10 cellular contexts compared by ENCODE assay signal in genomic region chr15:67127925-67128324, GRCh38.
DNase-seq lines count a peak whose midpoint lies in the region; ATAC-seq, FAIRE-seq and TF ChIP-seq lines count a peak whose summit lies in the region.
"Had no signal": no experiment of that assay in that cellular context is flagged by ENCODE, and none has a peak within 500 bp of the region (broad histone marks: within the 10 kb centered on the region; RNA-seq: fewer than 3 reads in every experiment).

No MANE protein-coding gene starts in this region.

- no peaks in the 10 kb centered on the region for H3K36me3 ChIP-seq in cardiac muscle cell
- H3K36me3 ChIP-seq: upper lobe of left lung had no signal

- no peak overlapping the region for H4K91ac ChIP-seq in H9 (ENCODE audit: insufficient read length, low read depth, low read length)

- intact Hi-C loops in Right ventricle myocardium inferior (cut with DNase I) = no loop called here
- intact Hi-C loops in activated T-helper 2 cell treated with anti-CD3 and anti-CD28 coated beads, Interferon-gamma antibody, Interleukin-2, Interleukin-4, amounts not matched to agents 10 μg/mL and 5 μg/mL and 100 μg/mL, durations not matched to agents 14 hours and 24 hours and 36 hours (cut with micrococcal nuclease) = loop anchor here (2.0 kb wide), 1 partner anchor 27 kb away; no protein-coding TSS in a partner anchor

- H2AK5ac ChIP-seq in H9 (ENCODE audit: insufficient read length, low read length) = no peak overlapping the region

- H3K56ac ChIP-seq in H9 (ENCODE audit: insufficient read length, low read depth, low read length) = no peak overlapping the region

- H2BK5ac ChIP-seq in H9 (ENCODE audit: insufficient read length, low read length) = no peak overlapping the region

- H3K4me3 ChIP-seq in cardiac muscle cell = no peak overlapping the region
- H3K4me3 ChIP-seq: upper lobe of left lung had no signal

- FAIRE-seq in urothelium cell line (lab: Jason Lieb, UNC) = peak; percentile 93

- no peaks in the 10 kb centered on the region for H3K23me2 ChIP-seq in H9 (ENCODE audit: insufficient read length, low read depth, low read length, poor library complexity, severe bottlenecking)

- no peak overlapping the region for H3K4ac ChIP-seq in H9 (ENCODE audit: low read depth, low read length)

- H2BK120ac ChIP-seq in H9 (ENCODE audit: low read depth, low read length, poor library complexity, severe bottlenecking) = no peak overlapping the region

- H3K14ac ChIP-seq in H9 (ENCODE audit: insufficient read depth, low read length) = no peak overlapping the region

- H3K79me2 ChIP-seq in H9 (ENCODE audit: insufficient read depth, low read length) = no peaks in the 10 kb centered on the region; the same call in 1 of the 2 replicates

- H3K4me1 Mint-ChIP-seq in activated T-helper 2 cell treated with anti-CD3 and anti-CD28 coated beads, Interferon-gamma antibody, Interleukin-2, Interleukin-4, amounts not matched to agents 10 μg/mL and 5 μg/mL and 100 μg/mL, durations not matched to agents 14 hours and 24 hours and 36 hours (ENCODE audit: low read depth) = peaks cover 67% of the 10 kb centered on the region
- peaks cover 31 to 35% of the 10 kb centered on the region in 2 experiments for H3K4me1 Mint-ChIP-seq in H9

- no peak overlapping the region for H3K9ac ChIP-seq in H9 (ENCODE audit: extremely low read depth, insufficient read length, low read length)

- no peak for ATAC-seq in Right ventricle myocardium inferior

- H2BK20ac ChIP-seq in H9 (ENCODE audit: low read depth, low read length, poor library complexity, severe bottlenecking) = no peak overlapping the region

- peaks cover 18% of the 10 kb centered on the region for H3K36me3 Mint-ChIP-seq in activated T-helper 2 cell treated with anti-CD3 and anti-CD28 coated beads, Interferon-gamma antibody, Interleukin-2, Interleukin-4, amounts not matched to agents 10 μg/mL and 5 μg/mL and 100 μg/mL, durations not matched to agents 14 hours and 24 hours and 36 hours (ENCODE audit: low read depth)
- peaks cover 0 to 5% (median 0%) of the 10 kb centered on the region in 3 experiments; a peak in 1 of 7 replicates for H3K36me3 Mint-ChIP-seq in H9 (ENCODE audit: insufficient read depth in 1 of 3, low read depth in 3 of 3)

- TF ChIP-seq CTCF in cardiac muscle cell (IDR thresholded peaks at IDR 0.05; ENCODE audit: low read depth, low read length) = no peak
- TF ChIP-seq CTCF in H9 (conservative IDR thresholded peaks at IDR 0.05) = no peak

- H3K4me2 ChIP-seq in H9 (ENCODE audit: insufficient read depth, insufficient read length, low read length) = no peak overlapping the region

- no peak overlapping the region for H2AFZ ChIP-seq in H9 (ENCODE audit: low read length)

- H3K27ac Mint-ChIP-seq in activated T-helper 2 cell treated with anti-CD3 and anti-CD28 coated beads, Interferon-gamma antibody, Interleukin-2, Interleukin-4, amounts not matched to agents 10 μg/mL and 5 μg/mL and 100 μg/mL, durations not matched to agents 14 hours and 24 hours and 36 hours = peak overlapping the region; percentile 45
- H3K27ac Mint-ChIP-seq in H9 = 0 out of 7 replicates have a peak overlapping the region, but pooled peaks of 1 of the 3 experiments have one; percentile 3

- no peak overlapping the region for H2BK15ac ChIP-seq in H9 (ENCODE audit: low read depth, low read length)

- WGBS in H9 (ENCODE audit: extremely low coverage, insufficient read length, low lambda C conversion rate) = no CpG with 5 or more reads among the region's 4 CpGs

- H3K27me3 ChIP-seq in cardiac muscle cell (no peaks in the 10 kb centered on the region), H9 (ENCODE audit: insufficient read depth, low read length) (no peaks in the 10 kb centered on the region)
- H3K27me3 ChIP-seq: upper lobe of left lung had no signal

- H4K20me1 ChIP-seq in H9 (ENCODE audit: control insufficient read depth, insufficient read depth, insufficient read length) = no peaks in the 10 kb centered on the region

- H3K9me3 Mint-ChIP-seq in activated T-helper 2 cell treated with anti-CD3 and anti-CD28 coated beads, Interferon-gamma antibody, Interleukin-2, Interleukin-4, amounts not matched to agents 10 μg/mL and 5 μg/mL and 100 μg/mL, durations not matched to agents 14 hours and 24 hours and 36 hours = no peaks in the 10 kb centered on the region
- H3K9me3 Mint-ChIP-seq in H9 = no peaks in the 10 kb centered on the region

- H3K23ac ChIP-seq in H9 (ENCODE audit: insufficient read length, low read depth, low read length) = no peak overlapping the region

- peak overlapping the region; percentile 18 for H3K27ac ChIP-seq in cardiac muscle cell
- H3K27ac ChIP-seq in H9 (ENCODE audit: insufficient read length, low read depth, low read length) = no peak overlapping the region
- H3K27ac ChIP-seq: HL-60 had no signal

- no peaks in the 10 kb centered on the region for H3K27me3 Mint-ChIP-seq in activated T-helper 2 cell treated with anti-CD3 and anti-CD28 coated beads, Interferon-gamma antibody, Interleukin-2, Interleukin-4, amounts not matched to agents 10 μg/mL and 5 μg/mL and 100 μg/mL, durations not matched to agents 14 hours and 24 hours and 36 hours (ENCODE audit: low read depth)
- H3K27me3 Mint-ChIP-seq in H9 (ENCODE audit: low read depth) = no peaks in the 10 kb centered on the region

- DNase-seq in cardiac muscle cell (ENCODE audit: low read depth in 1 of 2, low spot score in 1 of 2) (peak in 1 of 2 donors; percentile 95), Right ventricle myocardium inferior (ENCODE audit: missing footprints) (no peak), iris pigment epithelial cell (ENCODE audit: low read depth) (peak; percentile 98), urothelium cell line (ENCODE audit: low spot score) (peak; percentile 91), anterior cingulate cortex (lab: John Stamatoyannopoulos, UW) (no peak), H9 (no peak)
- DNase-seq in activated T-helper 2 cell treated with anti-CD3 and anti-CD28 coated beads, Interferon-gamma antibody, Interleukin-2, Interleukin-4, amounts not matched to agents 10 μg/mL and 5 μg/mL and 100 μg/mL, durations not matched to agents 14 hours and 24 hours and 36 hours (ENCODE audit: low spot score) = no peak
- DNase-seq in activated CD8-positive, alpha-beta memory T cell treated with anti-CD3 and anti-CD28 coated beads, Interleukin-2, amount 50 U/mL, for 48 hours = no peak

- H3K9me3 ChIP-seq in cardiac muscle cell (ENCODE audit: low read depth) = no peaks in the 10 kb centered on the region
- no peaks in the 10 kb centered on the region for H3K9me3 ChIP-seq in H9 (ENCODE audit: control insufficient read depth, low read depth, low read length)
- H3K9me3 ChIP-seq: upper lobe of left lung had no signal

- H4K5ac ChIP-seq in H9 (ENCODE audit: insufficient read length, low read depth, low read length) = no peak overlapping the region

- no peak overlapping the region for H3K18ac ChIP-seq in H9 (ENCODE audit: insufficient read length, low read depth, low read length)

- H4K8ac ChIP-seq in H9 (replicated peaks; ENCODE audit: insufficient read length, low read depth, low read length) = no peak overlapping the region

- H3K4me1 ChIP-seq in cardiac muscle cell (ENCODE audit: low read depth) = peaks cover 14% of the 10 kb centered on the region
- peaks cover 6% of the 10 kb centered on the region; the same call in 1 of the 2 replicates for H3K4me1 ChIP-seq in H9 (ENCODE audit: insufficient read depth, low read length)

- H3T11ph ChIP-seq in H9 (ENCODE audit: low read length) = no peak overlapping the region

- H2BK12ac ChIP-seq in H9 (ENCODE audit: insufficient read length, low read depth, low read length) = no peak overlapping the region

- H3K79me1 ChIP-seq in H9 (ENCODE audit: insufficient read depth, low read depth, low read length, poor library complexity, severe bottlenecking) = no peaks in the 10 kb centered on the region

- no peak overlapping the region for H3K4me3 Mint-ChIP-seq in activated T-helper 2 cell treated with anti-CD3 and anti-CD28 coated beads, Interferon-gamma antibody, Interleukin-2, Interleukin-4, amounts not matched to agents 10 μg/mL and 5 μg/mL and 100 μg/mL, durations not matched to agents 14 hours and 24 hours and 36 hours (ENCODE audit: low read depth)
- H3K4me3 Mint-ChIP-seq in H9 = no peak overlapping the region

Comparison
In these comparisons a context has a peak if more than half of its experiments do, and no peak if none do; other contexts are left out.
1. DNase-seq: peak in iris pigment epithelial cell (single experiment) and urothelium cell line (single experiment); none in Right ventricle myocardium inferior (single experiment), activated T-helper 2 cell treated with anti-CD3 and anti-CD28 coated beads, Interferon-gamma antibody, Interleukin-2, Interleukin-4, amounts not matched to agents 10 μg/mL and 5 μg/mL and 100 μg/mL, durations not matched to agents 14 hours and 24 hours and 36 hours (single experiment), activated CD8-positive, alpha-beta memory T cell treated with anti-CD3 and anti-CD28 coated beads, Interleukin-2, amount 50 U/mL, for 48 hours (single experiment), anterior cingulate cortex (0 of 58) and H9 (single experiment).